Comparison of ENCODE assay signal across 1 cellular context in genomic region chr17:17547210-17547764, GRCh38.
A peak's percentile ranks its signal among the peaks of the same experiment; 100 is the strongest.
TF ChIP-seq lines count a peak whose summit lies in the region.

No MANE protein-coding gene starts in this region.

TF ChIP-seq in HepG2, 621 proteins besides CTCF, POLR2A, EP300 and RAD21 (continued from another document and continues in another):
- TF ChIP-seq ZNF281 (CRISPR knock-in tag; IDR thresholded peaks at IDR 0.05; ENCODE audit: borderline replicate concordance) (peak; percentile 15; the same call in 1 of the 2 replicates), PCBP1 (IDR thresholded peaks at IDR 0.05; ENCODE audit: borderline replicate concordance, low read depth, low read length) (0 out of 2 replicates have a peak, but pooled peaks have one; percentile 50), ZFY (CRISPR knock-in tag; IDR thresholded peaks at IDR 0.05) (peak; percentile 46; the same call in 1 of the 2 replicates), MAX (IDR thresholded peaks at IDR 0.05) (peak; percentile 49; the same call in 1 of the 2 replicates), ZNF703 (CRISPR knock-in tag; IDR thresholded peaks at IDR 0.05; ENCODE audit: borderline replicate concordance) (no peak), ZNF781 (CRISPR knock-in tag; IDR thresholded peaks at IDR 0.05; ENCODE audit: borderline replicate concordance, not compliant biosample characterization) (no peak), ZNF503 (CRISPR knock-in tag; IDR thresholded peaks at IDR 0.05) (peak; percentile 69; the same call in 1 of the 2 replicates), MEIS1 (CRISPR knock-in tag; IDR thresholded peaks at IDR 0.05; ENCODE audit: borderline replicate concordance) (0 out of 2 replicates have a peak, but pooled peaks have one; percentile 68), ZNF160 (CRISPR knock-in tag; IDR thresholded peaks at IDR 0.05) (0 out of 2 replicates have a peak, but pooled peaks have one; percentile 48), ATF4 (CRISPR knock-in tag; IDR thresholded peaks at IDR 0.05) (no peak), NFIB (CRISPR knock-in tag; IDR thresholded peaks at IDR 0.05; ENCODE audit: borderline replicate concordance) (no peak), ZNF749 (CRISPR knock-in tag; IDR thresholded peaks at IDR 0.05; ENCODE audit: borderline replicate concordance) (no peak), HNRNPL (IDR thresholded peaks at IDR 0.05; ENCODE audit: low read depth, low read length) (peak; percentile 97), THAP9 (CRISPR knock-in tag; IDR thresholded peaks at IDR 0.05; ENCODE audit: borderline replicate concordance) (0 out of 2 replicates have a peak, but pooled peaks have one; percentile 5), ZBTB1 (CRISPR knock-in tag; IDR thresholded peaks at IDR 0.05; ENCODE audit: borderline replicate concordance) (no peak), ZNF143 (CRISPR knock-in tag; IDR thresholded peaks at IDR 0.05) (0 out of 2 replicates have a peak, but pooled peaks have one; percentile 50), TFDP1 (CRISPR knock-in tag; IDR thresholded peaks at IDR 0.05; ENCODE audit: borderline replicate concordance) (peak; percentile 55; the same call in 1 of the 2 replicates), GABPA (IDR thresholded peaks at IDR 0.05; ENCODE audit: low read depth, low read length) (no peak), GABPA (CRISPR knock-in tag; IDR thresholded peaks at IDR 0.05; ENCODE audit: low read depth) (no peak), ARHGAP35 (CRISPR knock-in tag; IDR thresholded peaks at IDR 0.05; ENCODE audit: borderline replicate concordance) (no peak), SAP130 (CRISPR knock-in tag; IDR thresholded peaks at IDR 0.05; ENCODE audit: low read depth) (peak; percentile 64), XRCC5 (optimal IDR thresholded peaks at IDR 0.05; ENCODE audit: low read length) (peak; percentile 77), TARDBP (CRISPR knock-in tag; IDR thresholded peaks at IDR 0.05) (0 out of 2 replicates have a peak, but pooled peaks have one; percentile 38), NR0B2 (CRISPR knock-in tag; IDR thresholded peaks at IDR 0.05) (peak; percentile 63; the same call in 1 of the 2 replicates), ZNF264 (CRISPR knock-in tag; IDR thresholded peaks at IDR 0.05) (peak; percentile 57; the same call in 1 of the 2 replicates), NAIF1 (CRISPR knock-in tag; IDR thresholded peaks at IDR 0.05; ENCODE audit: borderline replicate concordance) (no peak), ZBTB10 (CRISPR knock-in tag; IDR thresholded peaks at IDR 0.05; ENCODE audit: borderline replicate concordance) (no peak), ARID4A (CRISPR knock-in tag; IDR thresholded peaks at IDR 0.05; ENCODE audit: borderline replicate concordance) (peak; percentile 56; the same call in 1 of the 2 replicates), LBX2 (CRISPR knock-in tag; IDR thresholded peaks at IDR 0.05; ENCODE audit: borderline replicate concordance) (no peak), DPF2 (CRISPR knock-in tag; IDR thresholded peaks at IDR 0.05; ENCODE audit: borderline replicate concordance, low read depth) (peak; percentile 63; the same call in 1 of the 2 replicates), TCF12 (IDR thresholded peaks at IDR 0.05) (no peak), TCF12 (CRISPR knock-in tag; IDR thresholded peaks at IDR 0.05) (0 out of 2 replicates have a peak, but pooled peaks have one; percentile 71), REXO4 (CRISPR knock-in tag; IDR thresholded peaks at IDR 0.05; ENCODE audit: borderline replicate concordance) (no peak), ZNF549 (CRISPR knock-in tag; IDR thresholded peaks at IDR 0.05) (no peak), RCOR2 (CRISPR knock-in tag; IDR thresholded peaks at IDR 0.05) (no peak), ZNF496 (CRISPR knock-in tag; IDR thresholded peaks at IDR 0.05; ENCODE audit: insufficient replicate concordance) (no peak), ZMYM3 (CRISPR knock-in tag; IDR thresholded peaks at IDR 0.05) (peak; percentile 53; the same call in 1 of the 2 replicates), STAG1 (CRISPR knock-in tag; IDR thresholded peaks at IDR 0.05) (peak; percentile 9; the same call in 1 of the 2 replicates), THAP11 (CRISPR knock-in tag; IDR thresholded peaks at IDR 0.05) (peak; percentile 37), ZNF773 (CRISPR knock-in tag; IDR thresholded peaks at IDR 0.05; ENCODE audit: borderline replicate concordance) (no peak), SOX5 (CRISPR knock-in tag; IDR thresholded peaks at IDR 0.05; ENCODE audit: borderline replicate concordance) (peak; percentile 87), ATM (IDR thresholded peaks at IDR 0.05; ENCODE audit: borderline replicate concordance) (no peak), CAMTA2 (CRISPR knock-in tag; IDR thresholded peaks at IDR 0.05; ENCODE audit: borderline replicate concordance) (0 out of 2 replicates have a peak, but pooled peaks have one; percentile 32), KDM6A (CRISPR knock-in tag; IDR thresholded peaks at IDR 0.05; ENCODE audit: low read depth) (no peak), CREB1 (IDR thresholded peaks at IDR 0.05) (no peak), CREB1 (CRISPR knock-in tag; IDR thresholded peaks at IDR 0.05) (no peak)
